In the genomic region with DNA sequence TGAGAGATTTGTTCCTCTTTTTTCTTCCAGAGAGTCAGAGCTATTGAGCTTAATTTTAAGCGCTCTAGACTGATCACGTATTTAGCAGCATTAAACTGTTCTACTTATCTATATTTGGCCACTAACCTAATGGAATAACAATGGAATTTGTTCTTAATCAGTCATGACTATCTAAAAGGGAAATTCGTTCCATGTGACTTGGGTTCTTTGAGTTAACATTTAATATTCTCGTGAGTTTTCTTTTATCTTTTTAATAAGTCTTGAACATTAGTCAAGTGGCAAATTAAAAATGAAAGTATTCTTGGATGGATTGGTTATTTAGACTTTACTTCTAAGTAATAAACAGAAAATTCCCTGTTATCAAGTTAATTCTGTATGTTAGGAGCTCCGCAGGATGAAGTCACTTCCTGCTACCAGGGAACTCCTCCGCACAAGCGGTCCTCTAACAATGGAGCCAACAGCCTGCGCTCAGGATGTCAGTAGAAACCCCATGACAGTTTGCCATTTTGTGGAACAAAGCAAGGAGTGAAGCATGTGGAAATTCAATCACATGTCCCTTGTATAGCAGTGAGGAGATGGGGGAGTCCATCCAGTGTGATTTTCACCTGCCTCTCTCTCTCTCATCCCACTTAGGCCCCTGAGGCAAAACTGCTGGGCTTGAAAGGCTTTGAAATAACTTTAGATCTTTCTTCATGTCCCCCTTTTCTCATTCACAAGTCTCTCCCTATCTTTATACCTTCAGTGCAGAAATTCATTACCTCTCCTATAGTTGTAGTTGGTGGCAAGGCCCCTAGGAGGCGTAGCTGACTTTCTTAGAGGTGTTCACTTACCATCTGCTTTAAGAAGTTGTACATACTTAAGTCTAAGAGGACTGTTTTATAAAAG, we compare ENCODE assay signal across 8 cellular contexts.
DNase-seq lines count a peak whose midpoint lies in the region; ATAC-seq and TF ChIP-seq lines count a peak whose summit lies in the region.

No MANE protein-coding gene starts in this region.

- no peak overlapping the region for H3K27ac ChIP-seq in sigmoid colon

- CTCF ChIA-PET in Calu3 (lab: Charles Lee), result no interaction called here

- H3K9me3 ChIP-seq in sigmoid colon, result no peaks in the 10 kb centered on the region

- TF ChIP-seq CTCF in Calu3 (IDR thresholded peaks at IDR 0.05; ENCODE audit: unreplicated experiment) (peak; percentile 54), fibroblast of the aortic adventitia (IDR thresholded peaks at IDR 0.05; ENCODE audit: insufficient read depth, low read length) (peak; percentile 55), sigmoid colon (IDR thresholded peaks at IDR 0.05) (no peak)

- H3K36me3 Mint-ChIP-seq in Calu3 (ENCODE audit: insufficient read depth, unreplicated experiment), result no peaks in the 10 kb centered on the region

- peak; percentile 26 for DNase-seq in Calu3
- peak; percentile 38 for DNase-seq in RPMI8226
- peak; percentile 19 for DNase-seq in fibroblast of the aortic adventitia (ENCODE audit: low read depth)
- peak; percentile 43 for DNase-seq in stimulated activated CD4-positive, alpha-beta T cell treated with anti-CD3 and anti-CD28 coated beads, Interleukin-15, amount 100 ng/mL, for 24 hours
- DNase-seq in sigmoid colon, result no peak
- DNase-seq in NK-92 (lab: John Stamatoyannopoulos, UW; ENCODE audit: unreplicated experiment), result no peak

- H3K9me3 Mint-ChIP-seq in Calu3 (ENCODE audit: low read depth, unreplicated experiment), result no peaks in the 10 kb centered on the region

- no peaks in the 10 kb centered on the region for H3K27me3 ChIP-seq in sigmoid colon

- H3K4me3 ChIP-seq in fibroblast of the aortic adventitia (ENCODE audit: low read depth, low read length) (no peak overlapping the region), sigmoid colon (no peak overlapping the region)

- peak; percentile 58 for ATAC-seq in GM21529 (IDR thresholded peaks at IDR 0.05; ENCODE audit: unreplicated experiment)
- ATAC-seq in HG02938 (IDR thresholded peaks at IDR 0.05; ENCODE audit: unreplicated experiment), result no peak

- no TSS peak for BruUV-seq in Calu3 (replicated peaks; lab: Mats Ljungman, UMichigan)

- H3K4me1 Mint-ChIP-seq in Calu3 (ENCODE audit: low read depth, unreplicated experiment), result no peaks in the 10 kb centered on the region

- H3K4me1 ChIP-seq in sigmoid colon, result no peaks in the 10 kb centered on the region

- no peaks in the 10 kb centered on the region for H3K27me3 Mint-ChIP-seq in Calu3 (ENCODE audit: unreplicated experiment)

- no peak for TF ChIP-seq POLR2A in sigmoid colon (IDR thresholded peaks at IDR 0.05)

- TF ChIP-seq EP300 in sigmoid colon (IDR thresholded peaks at IDR 0.05), result no peak

- 94 to 96% methylated on average over 9 of the region's 9 CpGs for WGBS in sigmoid colon, 2 donors

- no peak overlapping the region for H3K27ac Mint-ChIP-seq in Calu3 (ENCODE audit: unreplicated experiment)

- intact Hi-C loops in Calu3 (cut with micrococcal nuclease; ENCODE audit: unreplicated experiment) (no loop called here), sigmoid colon (cut with DNase I) (no loop called here)

- no peak overlapping the region for H3K4me3 Mint-ChIP-seq in Calu3 (ENCODE audit: low read depth, unreplicated experiment)

- peaks cover 0 to 18% (median 0%) of the 10 kb centered on the region in 4 donors for H3K36me3 ChIP-seq in sigmoid colon

Comparison
In these comparisons a context has a peak if more than half of its experiments do, and no peak if none do; other contexts are left out.
1. DNase-seq: peak in Calu3 (single experiment), RPMI8226 (single experiment), fibroblast of the aortic adventitia (single experiment) and stimulated activated CD4-positive, alpha-beta T cell treated with anti-CD3 and anti-CD28 coated beads, Interleukin-15, amount 100 ng/mL, for 24 hours (single experiment); none in sigmoid colon (single experiment) and NK-92 (single experiment).
2. CTCF ChIP-seq: peak in Calu3 (single experiment) and fibroblast of the aortic adventitia (single experiment); none in sigmoid colon (0 of 4).